8 cellular contexts compared by ENCODE assay signal in the genomic region with DNA sequence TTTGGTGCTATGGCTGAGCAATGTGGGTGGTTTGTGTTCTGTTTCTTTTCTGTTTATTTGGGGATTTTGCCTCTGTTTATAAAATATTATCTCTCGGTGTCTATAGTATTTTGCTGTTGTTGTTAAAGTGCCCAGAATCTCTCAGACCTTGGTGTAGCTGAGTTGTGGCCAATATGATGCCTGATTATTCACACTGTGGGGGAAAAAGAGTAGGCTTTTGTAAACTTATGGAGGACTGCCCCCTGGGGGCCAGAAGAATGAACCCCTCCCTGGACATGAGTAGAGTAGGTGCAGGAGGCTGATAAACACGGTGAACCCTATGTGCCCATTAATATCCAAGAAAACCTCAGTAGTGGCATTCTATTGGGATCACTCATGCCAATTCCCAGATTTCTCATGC. TPM values are rescaled to one million over a fixed set of nuclear protein-coding genes. Genes with fewer than 3 reads are reported as not detected.
A peak's percentile ranks its signal among the peaks of the same experiment; 100 is the strongest.
DNase-seq lines count a peak whose midpoint lies in the region; ATAC-seq and TF ChIP-seq lines count a peak whose summit lies in the region.

No MANE protein-coding gene starts in this region.

- H3K4me3 ChIP-seq in coronary artery = no peak overlapping the region
- no peak overlapping the region for H3K4me3 ChIP-seq in lower lobe of right lung

- peaks cover 26% of the 10 kb centered on the region for H3K4me1 ChIP-seq in lower lobe of right lung

- H3K27me3 ChIP-seq in lower lobe of right lung (ENCODE audit: low read depth) = no peaks in the 10 kb centered on the region

- H3K9me3 ChIP-seq in lower lobe of right lung = no peaks in the 10 kb centered on the region

- ATAC-seq in HG02938 (IDR thresholded peaks at IDR 0.05; ENCODE audit: unreplicated experiment) (peak; percentile 61), lower lobe of right lung (peak; percentile 70 to 71), HG02759 (IDR thresholded peaks at IDR 0.05; ENCODE audit: unreplicated experiment) (no peak), GM19455 (IDR thresholded peaks at IDR 0.05; ENCODE audit: unreplicated experiment) (no peak), HG02588 (IDR thresholded peaks at IDR 0.05; ENCODE audit: unreplicated experiment) (no peak)

- DNase-seq in G401 (ENCODE audit: low spot score) (peak; percentile 8), NCI-H526 treated with DMSO at 0.1 percent for 48 hours (lab: John Stamatoyannopoulos, UW) (peak; percentile 86), coronary artery (ENCODE audit: low spot score) (no peak), lower lobe of right lung (no peak)

- TF ChIP-seq CTCF in coronary artery (IDR thresholded peaks at IDR 0.05) = peak; percentile 48
- TF ChIP-seq CTCF in lower lobe of right lung (IDR thresholded peaks at IDR 0.05) = peak; percentile 62

- H3K27ac ChIP-seq in coronary artery = peak overlapping the region in 1 of 2 donors; percentile 44
- H3K27ac ChIP-seq in lower lobe of right lung = peak overlapping the region; percentile 10

- intact Hi-C loops in lower lobe of right lung (cut with DNase I) = no loop called here

- no peaks in the 10 kb centered on the region for H3K36me3 ChIP-seq in lower lobe of right lung

- in situ Hi-C loops in G401 (cut with HindIII; ENCODE audit: low sequenced_read_pairs) = no loop called here

RNA-seq across cellular contexts. Expression of a gene that starts 49.0 kb away (rescaled TPM):
- 0.58 TPM in 1 of 2 replicates, not detected in the other for total RNA-seq in G401 (2014; rRNA removed; shearing (Covaris generic))
- 45.7 TPM for total RNA-seq in lower lobe of right lung

Comparison
In these comparisons a context has a peak if more than half of its experiments do, and no peak if none do; other contexts are left out.
1. DNase-seq: peak in G401 (single experiment) and NCI-H526 treated with DMSO at 0.1 percent for 48 hours (single experiment); none in coronary artery (single experiment) and lower lobe of right lung (single experiment).
2. ATAC-seq: peak in HG02938 (single experiment) and lower lobe of right lung (2 of 2); none in HG02759 (single experiment), GM19455 (single experiment) and HG02588 (single experiment).
3. RNA of a gene that starts 49.0 kb away (total RNA-seq): 45.7 TPM in lower lobe of right lung (single experiment); 0.58 TPM in G401; every median in the first group is over 10 times any median in the second.